8 cellular contexts compared by ENCODE assay signal in genomic region chr19:7919681-7920519, GRCh38. TPM values are rescaled to one million over a fixed set of nuclear protein-coding genes. Genes with fewer than 3 reads are reported as not detected.
DNase-seq lines count a peak whose midpoint lies in the region; ATAC-seq, FAIRE-seq and TF ChIP-seq lines count a peak whose summit lies in the region.

SNAPC2 (plus strand) TSS chr19:7920338; CDS start chr19:7920367, 29 bp downstream.

- peaks cover 13 to 54% (median 24%) of the 10 kb centered on the region in 4 donors for H3K27me3 ChIP-seq in esophagus squamous epithelium

- peaks cover 18% of the 10 kb centered on the region; the same call in 1 of the 2 replicates for H3K36me3 ChIP-seq in KOPT-K1 (ENCODE audit: insufficient read depth, low read length)
- peaks cover 0 to 18% (median 11%) of the 10 kb centered on the region in 3 donors for H3K36me3 ChIP-seq in esophagus squamous epithelium

- peak in 2 of 4 donors; percentile 38 to 63 for TF ChIP-seq POLR2A in esophagus squamous epithelium (IDR thresholded peaks at IDR 0.05)

- peaks cover 27% of the 10 kb centered on the region for H3K27me3 Mint-ChIP-seq in activated T-cell treated with anti-CD3 and anti-CD28 coated beads, Interleukin-2, amount 50 U/mL, for 72 hours (ENCODE audit: low read depth)
- H3K27me3 Mint-ChIP-seq in naive B cell = peaks cover 16 to 41% (median 17%) of the 10 kb centered on the region in 3 donors

- TF ChIP-seq CTCF in esophagus squamous epithelium (IDR thresholded peaks at IDR 0.05) = peak in 1 of 6 experiments; percentile 18

- intact Hi-C loops in esophagus squamous epithelium (cut with DNase I) = no loop called here

- 20 to 49% methylated on average over 10 to 12 of the region's 60 CpGs for WGBS in esophagus squamous epithelium, 2 donors

- peak within 1 kb of the TSS; percentile 55 to 96 (median 70) for H3K4me3 ChIP-seq in esophagus squamous epithelium

- ATAC-seq in GM21717 (IDR thresholded peaks at IDR 0.05; ENCODE audit: unreplicated experiment) (peak; percentile 42), naive B cell (ENCODE audit: low read depth in 2 of 2) (peak; percentile 68)
- peak; percentile 69 to 72 for ATAC-seq in activated T-cell treated with anti-CD3 and anti-CD28 coated beads, Interleukin-2, amount 50 U/mL, for 72 hours (replicated peaks in 1 of 2)
- ATAC-seq in stimulated activated effector memory CD8-positive, alpha-beta T cell treated with anti-CD3 and anti-CD28 coated beads, Interleukin-12 subunit alpha, Interleukin-12 subunit beta, amount 100 ng/mL, for 72 hours = peak; percentile 81

- H3K27ac ChIP-seq in KOPT-K1 (ENCODE audit: low read depth, low read length, poor library complexity, severe bottlenecking) (peak within 1 kb of the TSS; percentile 70), esophagus squamous epithelium (peak within 1 kb of the TSS; percentile 86 to 97 (median 94))

- peaks cover 45 to 90% (median 50%) of the 10 kb centered on the region in 3 donors for H3K4me1 ChIP-seq in esophagus squamous epithelium

- DNase-seq in DMS153 treated with DMSO at 0.1 percent for 48 hours (lab: John Stamatoyannopoulos, UW; ENCODE audit: unreplicated experiment) (peak; percentile 79), RCC 7860 (ENCODE audit: low spot score) (peak; percentile 83), esophagus squamous epithelium (lab: John Stamatoyannopoulos, UW) (peak; percentile 82), naive B cell (peak; percentile 98)
- peak; percentile 98 for DNase-seq in activated T-cell treated with anti-CD3 and anti-CD28 coated beads, Interleukin-2, amount 50 U/mL, for 72 hours
- peak; percentile 96 to 98 for DNase-seq in stimulated activated effector memory CD8-positive, alpha-beta T cell treated with anti-CD3 and anti-CD28 coated beads, Interleukin-12 subunit alpha, Interleukin-12 subunit beta, amount 100 ng/mL, for 72 hours (ENCODE audit: low spot score in 2 of 2)

- peak; percentile 44 for FAIRE-seq in RCC 7860 (lab: Jason Lieb, UNC)

- H3K27ac Mint-ChIP-seq in activated T-cell treated with anti-CD3 and anti-CD28 coated beads, Interleukin-2, amount 50 U/mL, for 72 hours = peak within 1 kb of the TSS; percentile 94
- H3K27ac Mint-ChIP-seq in naive B cell = peak within 1 kb of the TSS; percentile 18 to 97 (median 88)
- H3K27ac Mint-ChIP-seq in stimulated activated effector memory CD8-positive, alpha-beta T cell treated with anti-CD3 and anti-CD28 coated beads, Interleukin-12 subunit alpha, Interleukin-12 subunit beta, amount 100 ng/mL, for 72 hours = peak within 1 kb of the TSS; percentile 67

- H3K9me3 Mint-ChIP-seq in activated T-cell treated with anti-CD3 and anti-CD28 coated beads, Interleukin-2, amount 50 U/mL, for 72 hours = no peaks in the 10 kb centered on the region
- H3K9me3 Mint-ChIP-seq in naive B cell = no peaks in the 10 kb centered on the region
- no peaks in the 10 kb centered on the region for H3K9me3 Mint-ChIP-seq in stimulated activated effector memory CD8-positive, alpha-beta T cell treated with anti-CD3 and anti-CD28 coated beads, Interleukin-12 subunit alpha, Interleukin-12 subunit beta, amount 100 ng/mL, for 72 hours

- H3K9me3 ChIP-seq in KOPT-K1 (ENCODE audit: insufficient read depth, low read length, poor library complexity, severe bottlenecking) (no peaks in the 10 kb centered on the region), esophagus squamous epithelium (no peaks in the 10 kb centered on the region)

- H3K36me3 Mint-ChIP-seq in activated T-cell treated with anti-CD3 and anti-CD28 coated beads, Interleukin-2, amount 50 U/mL, for 72 hours (ENCODE audit: insufficient read depth in 2 of 2) = peaks cover 1 to 4% of the 10 kb centered on the region in 2 donors
- H3K36me3 Mint-ChIP-seq in naive B cell = no peaks in the 10 kb centered on the region
- H3K36me3 Mint-ChIP-seq in stimulated activated effector memory CD8-positive, alpha-beta T cell treated with anti-CD3 and anti-CD28 coated beads, Interleukin-12 subunit alpha, Interleukin-12 subunit beta, amount 100 ng/mL, for 72 hours = peaks cover 24% of the 10 kb centered on the region

- H3K4me1 Mint-ChIP-seq in activated T-cell treated with anti-CD3 and anti-CD28 coated beads, Interleukin-2, amount 50 U/mL, for 72 hours (ENCODE audit: low read depth) = peaks cover 31% of the 10 kb centered on the region
- peaks cover 39 to 54% (median 40%) of the 10 kb centered on the region in 3 donors for H3K4me1 Mint-ChIP-seq in naive B cell
- peaks cover 46% of the 10 kb centered on the region for H3K4me1 Mint-ChIP-seq in stimulated activated effector memory CD8-positive, alpha-beta T cell treated with anti-CD3 and anti-CD28 coated beads, Interleukin-12 subunit alpha, Interleukin-12 subunit beta, amount 100 ng/mL, for 72 hours

- peak within 1 kb of the TSS; percentile 91 to 96 for H3K4me3 Mint-ChIP-seq in activated T-cell treated with anti-CD3 and anti-CD28 coated beads, Interleukin-2, amount 50 U/mL, for 72 hours
- peak within 1 kb of the TSS; percentile 78 to 96 (median 94) for H3K4me3 Mint-ChIP-seq in naive B cell
- H3K4me3 Mint-ChIP-seq in stimulated activated effector memory CD8-positive, alpha-beta T cell treated with anti-CD3 and anti-CD28 coated beads, Interleukin-12 subunit alpha, Interleukin-12 subunit beta, amount 100 ng/mL, for 72 hours = peak within 1 kb of the TSS; percentile 85

RNA-seq across cellular contexts. Expression of gene SNAPC2, which starts in this region (rescaled TPM):
- 10 to 100 TPM; 23.7 to 25.5 TPM for total RNA-seq in activated T-cell treated with anti-CD3 and anti-CD28 coated beads, Interleukin-2, amount 50 U/mL, for 72 hours
- 10 to 100 TPM in 1 of 4 donors, 1 to 10 TPM in 3; 6.2 to 10.9 (median 6.4) TPM for total RNA-seq in esophagus squamous epithelium
- polyA plus RNA-seq in naive B cell (ENCODE audit: low read depth in 6 of 6) = 10 to 100 TPM in 4 of 6 donors, 1 to 10 TPM in 2; 1.5 to 20.2 (median 14.7) TPM

Comparison
In these comparisons a context has a peak if more than half of its experiments do, and no peak if none do; other contexts are left out.
1. Peak in every context shown above with its lines: DNase-seq, ATAC-seq, H3K4me3 ChIP-seq and H3K27ac ChIP-seq.